In the genomic region with DNA sequence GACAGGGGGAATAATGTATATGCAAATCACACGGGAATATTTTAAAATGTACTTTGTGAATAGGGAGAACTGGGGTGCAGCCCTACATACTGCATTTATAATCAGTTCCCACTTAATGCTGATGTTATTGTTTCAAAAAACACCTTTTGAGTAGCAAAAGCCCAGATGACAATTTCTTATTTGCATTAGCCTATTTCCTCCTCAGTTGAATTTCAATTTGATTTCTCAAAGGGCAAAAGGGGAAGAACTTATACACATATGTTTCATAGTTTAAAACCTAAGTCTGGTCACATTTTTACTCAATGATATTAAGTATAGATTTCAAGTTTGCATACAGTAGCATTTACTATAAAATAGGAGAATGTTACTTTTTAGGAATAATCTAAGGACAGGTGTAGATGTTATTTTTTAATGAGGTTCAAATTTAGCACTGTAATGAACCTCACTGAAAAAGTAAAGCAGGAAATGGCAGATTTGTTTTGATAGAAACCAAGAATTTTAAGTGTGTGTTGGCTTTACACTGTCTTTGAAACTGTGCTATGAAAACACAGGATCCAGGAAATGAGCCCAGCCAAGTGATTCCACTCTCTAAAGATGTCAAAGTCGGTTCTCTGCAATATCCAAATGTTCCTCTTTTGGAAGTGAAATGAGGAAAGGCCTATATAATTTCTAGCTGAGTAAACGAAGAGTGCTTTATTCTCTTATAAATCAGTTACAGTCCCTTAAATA, we compare ENCODE assay signal across 9 cellular contexts.
A peak's percentile ranks its signal among the peaks of the same experiment; 100 is the strongest.
DNase-seq lines count a peak whose midpoint lies in the region; ATAC-seq and TF ChIP-seq lines count a peak whose summit lies in the region.
"Had no signal": no experiment of that assay in that cellular context is flagged by ENCODE, and none has a peak within 500 bp of the region (broad histone marks: within the 10 kb centered on the region; RNA-seq: fewer than 3 reads in every experiment).

No MANE protein-coding gene starts in this region.

- CTCF ChIA-PET in Calu3 (lab: Charles Lee), result interaction anchor here (0.6 to 0.9 kb wide), 2 partner anchors 37 to 368 kb away, joined by 3 read pairs; a partner anchor contains a TSS

- H3K4me3 Mint-ChIP-seq in Calu3 (ENCODE audit: low read depth, unreplicated experiment), result no peak overlapping the region
- H3K4me3 Mint-ChIP-seq in effector memory CD8-positive, alpha-beta T cell, result peak overlapping the region; percentile 69 to 72

- H3K4me1 Mint-ChIP-seq in Calu3 (ENCODE audit: low read depth, unreplicated experiment), result peaks cover 12% of the 10 kb centered on the region
- peaks cover 7 to 17% of the 10 kb centered on the region in 2 donors for H3K4me1 Mint-ChIP-seq in effector memory CD8-positive, alpha-beta T cell (ENCODE audit: low read depth in 2 of 2)

- WGBS in thyroid gland, 2 donors, result 27 to 33% methylated on average over 3 of the region's 3 CpGs

- no peaks in the 10 kb centered on the region for H3K9me3 Mint-ChIP-seq in Calu3 (ENCODE audit: low read depth, unreplicated experiment)
- H3K9me3 Mint-ChIP-seq in effector memory CD8-positive, alpha-beta T cell, result no peaks in the 10 kb centered on the region

- TF ChIP-seq CTCF in Calu3 (IDR thresholded peaks at IDR 0.05; ENCODE audit: unreplicated experiment) (no peak), thyroid gland (IDR thresholded peaks at IDR 0.05) (no peak)

- BruUV-seq in Calu3 (replicated peaks; lab: Mats Ljungman, UMichigan), result no TSS peak

- H3K27me3 ChIP-seq in HUES6 (ENCODE audit: control insufficient read depth, insufficient read depth, low read length) (no peaks in the 10 kb centered on the region), thyroid gland (no peaks in the 10 kb centered on the region)

- H3K27me3 Mint-ChIP-seq in Calu3 (ENCODE audit: unreplicated experiment), result no peaks in the 10 kb centered on the region
- H3K27me3 Mint-ChIP-seq in effector memory CD8-positive, alpha-beta T cell, result peaks cover 0 to 5% of the 10 kb centered on the region in 2 donors

- no peak for DNase-seq in Calu3
- no peak for DNase-seq in effector memory CD8-positive, alpha-beta T cell
- peak; percentile 12 to 36 for DNase-seq in thyroid gland
- no peak for DNase-seq in NCI-H2029 treated with DMSO at 0.1 percent for 48 hours (lab: John Stamatoyannopoulos, UW)
- DNase-seq in sciatic nerve (ENCODE audit: low spot score), result no peak
- DNase-seq in NCI-H1694 (lab: John Stamatoyannopoulos, UW), result no peak

- ATAC-seq in GM21360 (IDR thresholded peaks at IDR 0.05; ENCODE audit: unreplicated experiment), result peak; percentile 40
- peak; percentile 46 for ATAC-seq in effector memory CD8-positive, alpha-beta T cell (replicated peaks)
- no peak for ATAC-seq in sciatic nerve

- no peak overlapping the region for H3K9ac ChIP-seq in HUES6 (ENCODE audit: low read length)

- H3K4me1 ChIP-seq in HUES6 (ENCODE audit: control insufficient read depth, insufficient read depth, low read length) (no peaks in the 10 kb centered on the region), thyroid gland (peaks cover 8 to 16% of the 10 kb centered on the region in 2 donors)

- no peaks in the 10 kb centered on the region for H3K36me3 Mint-ChIP-seq in Calu3 (ENCODE audit: insufficient read depth, unreplicated experiment)
- no peaks in the 10 kb centered on the region for H3K36me3 Mint-ChIP-seq in effector memory CD8-positive, alpha-beta T cell (ENCODE audit: insufficient read depth)
- H3K36me3 Mint-ChIP-seq: brain had no signal

- TF ChIP-seq POLR2A in thyroid gland (IDR thresholded peaks at IDR 0.05), result no peak

- H3K27ac ChIP-seq in HUES6 (ENCODE audit: low read depth, low read length) (0 out of 2 replicates have a peak overlapping the region, but pooled peaks have one; percentile 26), thyroid gland (peak overlapping the region in 2 of 3 donors; percentile 16 to 19)

- intact Hi-C loops in Calu3 (cut with micrococcal nuclease; ENCODE audit: unreplicated experiment) (no loop called here), thyroid gland (cut with DNase I) (no loop called here), sciatic nerve (cut with DNase I) (no loop called here)

- H3K9me3 ChIP-seq in HUES6 (ENCODE audit: control insufficient read depth, insufficient read depth, low read depth, low read length), result no peaks in the 10 kb centered on the region
- no peaks in the 10 kb centered on the region for H3K9me3 ChIP-seq in thyroid gland

- H3K27ac Mint-ChIP-seq in Calu3 (ENCODE audit: unreplicated experiment), result peak overlapping the region; percentile 19
- peak overlapping the region; percentile 86 to 94 for H3K27ac Mint-ChIP-seq in effector memory CD8-positive, alpha-beta T cell

- H3K4me3 ChIP-seq in HUES6 (ENCODE audit: low read depth, low read length), result no peak overlapping the region
- H3K4me3 ChIP-seq in thyroid gland (replicated peaks in 1 of 3), result no peak overlapping the region

- H3K36me3 ChIP-seq in HUES6 (ENCODE audit: control insufficient read depth, insufficient read depth, low read length), result no peaks in the 10 kb centered on the region
- no peaks in the 10 kb centered on the region for H3K36me3 ChIP-seq in thyroid gland

Comparison
In these comparisons a context has a peak if more than half of its experiments do, and no peak if none do; other contexts are left out.
1. DNase-seq: peak in thyroid gland (2 of 2); none in Calu3 (single experiment), effector memory CD8-positive, alpha-beta T cell (0 of 3), NCI-H2029 treated with DMSO at 0.1 percent for 48 hours (single experiment), sciatic nerve (single experiment) and NCI-H1694 (single experiment).